ENCODE assay signal across 11 cellular contexts in genomic region chr1:24754229-24754628, GRCh38. TPM values are rescaled to one million over a fixed set of nuclear protein-coding genes. Genes with fewer than 3 reads are reported as not detected.
DNase-seq lines count a peak whose midpoint lies in the region; ATAC-seq and TF ChIP-seq lines count a peak whose summit lies in the region.
"Had no signal": no experiment of that assay in that cellular context is flagged by ENCODE, and none has a peak within 500 bp of the region (broad histone marks: within the 10 kb centered on the region; RNA-seq: fewer than 3 reads in every experiment).

No MANE protein-coding gene starts in this region.

- H3K27ac ChIP-seq in SU-DHL-6 (ENCODE audit: low read depth, low read length) (peak overlapping the region; percentile 9; the same call in 1 of the 2 replicates), sigmoid colon (peak overlapping the region in 2 of 4 donors; percentile 34 to 99)

- peak overlapping the region; percentile 85 for H3K4me2 ChIP-seq in SU-DHL-6 (ENCODE audit: low read depth, low read length, poor library complexity, severe bottlenecking)

- H2AFZ ChIP-seq in SU-DHL-6 (ENCODE audit: low read depth, low read length, severe bottlenecking) = no peak overlapping the region

- TF ChIP-seq CTCF in SU-DHL-6 (IDR thresholded peaks at IDR 0.05; ENCODE audit: insufficient read depth, low read length, poor library complexity, severe bottlenecking) = no peak
- TF ChIP-seq CTCF in progenitor cell of endocrine pancreas (IDR thresholded peaks at IDR 0.05; ENCODE audit: unreplicated experiment) = no peak
- TF ChIP-seq CTCF in CD14-positive monocyte (IDR thresholded peaks at IDR 0.05) = no peak
- TF ChIP-seq CTCF in sigmoid colon (IDR thresholded peaks at IDR 0.05) = no peak
- TF ChIP-seq CTCF in natural killer cell (IDR thresholded peaks at IDR 0.05) = no peak

- no peak overlapping the region for H3K9ac ChIP-seq in SU-DHL-6 (ENCODE audit: low read length)

- H3K9me3 Mint-ChIP-seq in progenitor cell of endocrine pancreas (ENCODE audit: low read depth) (no peaks in the 10 kb centered on the region), CD14-positive monocyte (no peaks in the 10 kb centered on the region), natural killer cell (no peaks in the 10 kb centered on the region)

- peaks cover 34% of the 10 kb centered on the region for H3F3A ChIP-seq in SU-DHL-6 (ENCODE audit: insufficient read depth)

- TF ChIP-seq POLR2A in sigmoid colon (IDR thresholded peaks at IDR 0.05) = no peak

- H3K4me1 ChIP-seq in sigmoid colon = peaks cover 0 to 71% (median 57%) of the 10 kb centered on the region in 4 donors

- DNase-seq in EH (ENCODE audit: low read depth) (peak; percentile 82), glomerular visceral epithelial cell (ENCODE audit: extremely low spot score) (peak; percentile 41), progenitor cell of endocrine pancreas (ENCODE audit: low spot score, unreplicated experiment) (no peak), CD14-positive monocyte (ENCODE audit: low spot score) (no peak), sigmoid colon (no peak), natural killer cell (no peak)
- DNase-seq: activated CD4-positive, alpha-beta T cell treated with anti-CD3 and anti-CD28 coated beads for 4 hours; effector memory CD4-positive, alpha-beta T cell; left lung had no signal

- peaks cover 19% of the 10 kb centered on the region; the same call in 1 of the 2 replicates for H4K20me1 ChIP-seq in SU-DHL-6 (ENCODE audit: low read depth, low read length)

- H3K79me2 ChIP-seq in SU-DHL-6 (ENCODE audit: insufficient read depth, low read length) = peaks cover 98% of the 10 kb centered on the region

- H3K4me3 Mint-ChIP-seq in progenitor cell of endocrine pancreas (ENCODE audit: low read depth) (no peak overlapping the region), CD14-positive monocyte (no peak overlapping the region), natural killer cell (no peak overlapping the region)

- ATAC-seq in HG02970 (IDR thresholded peaks at IDR 0.05; ENCODE audit: low FRiP score, unreplicated experiment) (no peak), natural killer cell (no peak)
- ATAC-seq: left lung had no signal

- H3K4me1 Mint-ChIP-seq in progenitor cell of endocrine pancreas (ENCODE audit: low read depth) (peaks cover 2% of the 10 kb centered on the region), CD14-positive monocyte (peaks cover 2% of the 10 kb centered on the region), natural killer cell (peaks cover 0 to 2% of the 10 kb centered on the region in 2 donors)

- no peak for TF ChIP-seq EP300 in sigmoid colon (IDR thresholded peaks at IDR 0.05)

- intact Hi-C loops in CD14-positive monocyte (cut with micrococcal nuclease) = loop anchor here in 1 of 2 donors (10.0 kb wide), 1 partner anchor 71 kb away; no protein-coding TSS in a partner anchor
- intact Hi-C loops in sigmoid colon (cut with DNase I) = no loop called here
- intact Hi-C loops in natural killer cell (cut with micrococcal nuclease) = no loop called here

- H3K9me3 ChIP-seq in SU-DHL-6 (ENCODE audit: insufficient read depth, low read length) (no peaks in the 10 kb centered on the region), sigmoid colon (no peaks in the 10 kb centered on the region)
- H3K9me3 ChIP-seq: left lung had no signal

- H3K27me3 Mint-ChIP-seq in progenitor cell of endocrine pancreas = no peaks in the 10 kb centered on the region
- peaks cover 0 to 2% (median 0%) of the 10 kb centered on the region in 3 donors for H3K27me3 Mint-ChIP-seq in CD14-positive monocyte (ENCODE audit: low read depth in 3 of 3)
- peaks cover 8 to 9% of the 10 kb centered on the region in 2 donors for H3K27me3 Mint-ChIP-seq in natural killer cell (ENCODE audit: low read depth in 2 of 2)

- H3K4me3 ChIP-seq in SU-DHL-6 (ENCODE audit: insufficient read depth, low read length, poor library complexity, severe bottlenecking) (no peak overlapping the region), sigmoid colon (no peak overlapping the region)
- H3K4me3 ChIP-seq: left lung had no signal

- no peaks in the 10 kb centered on the region for H3K9me2 ChIP-seq in SU-DHL-6 (replicated peaks; ENCODE audit: insufficient read depth, low read length)

- H3K36me3 Mint-ChIP-seq in progenitor cell of endocrine pancreas (ENCODE audit: insufficient read depth) = peaks cover 9% of the 10 kb centered on the region
- H3K36me3 Mint-ChIP-seq in CD14-positive monocyte = peaks cover 4 to 8% of the 10 kb centered on the region in 2 donors
- no peaks in the 10 kb centered on the region for H3K36me3 Mint-ChIP-seq in natural killer cell

- H3K27ac Mint-ChIP-seq in progenitor cell of endocrine pancreas = peak overlapping the region; percentile 50
- H3K27ac Mint-ChIP-seq in CD14-positive monocyte = no peak overlapping the region
- H3K27ac Mint-ChIP-seq in natural killer cell = no peak overlapping the region

- WGBS in sigmoid colon, 2 donors = 84 to 87% methylated on average over 5 of the region's 5 CpGs

- H3K27me3 ChIP-seq in SU-DHL-6 (ENCODE audit: low read length) (no peaks in the 10 kb centered on the region), sigmoid colon (no peaks in the 10 kb centered on the region)
- H3K27me3 ChIP-seq: left lung had no signal

- H3K36me3 ChIP-seq in SU-DHL-6 (ENCODE audit: low read length) (peaks cover 18% of the 10 kb centered on the region; the same call in 1 of the 2 replicates), sigmoid colon (no peaks in the 10 kb centered on the region)

RNA-seq across cellular contexts. Expression of gene CLIC4, which starts 9.0 kb away (rescaled TPM):
- total RNA-seq in progenitor cell of endocrine pancreas = 90.4 TPM in 2 replicates
- 10 to 100 TPM; 24.6 to 38.1 TPM for polyA plus RNA-seq in CD14-positive monocyte
- 100 to 1,000 TPM; 334 to 443 (median 385) TPM for total RNA-seq in sigmoid colon
- polyA plus RNA-seq in sigmoid colon = 10 to 100 TPM; 37.8 to 39.9 (median 37.9) TPM
- 10 to 100 TPM in 1 of 3 donors, 1 to 10 TPM in 2; 3.8 to 11.5 (median 5.0) TPM for total RNA-seq in natural killer cell

Comparison
In these comparisons a context has a peak if more than half of its experiments do, and no peak if none do; other contexts are left out.
1. DNase-seq: peak in EH (single experiment) and glomerular visceral epithelial cell (single experiment); none in progenitor cell of endocrine pancreas (single experiment), CD14-positive monocyte (single experiment), sigmoid colon (single experiment) and natural killer cell (single experiment).